ENCODE assay signal across 8 cellular contexts in genomic region chr14:61567838-61568571, GRCh38.
A peak's percentile ranks its signal among the peaks of the same experiment; 100 is the strongest.
DNase-seq lines count a peak whose midpoint lies in the region; ATAC-seq and TF ChIP-seq lines count a peak whose summit lies in the region.

No MANE protein-coding gene starts in this region.

- intact Hi-C loops in transverse colon (cut with DNase I; ENCODE audit: low total_unique reads): no loop called here

- TF ChIP-seq POLR2A in transverse colon (IDR thresholded peaks at IDR 0.05): no peak

- H3K79me2 ChIP-seq in DOHH2 (ENCODE audit: control insufficient read depth, low read length): no peaks in the 10 kb centered on the region

- no peaks in the 10 kb centered on the region; the same call in none of the 2 replicates for H3F3A ChIP-seq in DOHH2 (ENCODE audit: control insufficient read depth, insufficient read depth)

- H3K9me2 ChIP-seq in DOHH2 (replicated peaks; ENCODE audit: control insufficient read depth, low read length): no peaks in the 10 kb centered on the region

- 43 to 61% methylated on average over 7 to 13 of the region's 13 CpGs for WGBS in transverse colon (ENCODE audit: low coverage in 1 of 2), 2 donors

- no peak overlapping the region; the same call in 1 of the 2 replicates for H3K27ac Mint-ChIP-seq in WTC11
- H3K27ac Mint-ChIP-seq in immature natural killer cell: peak overlapping the region in 3 of 6 donors; percentile 12 to 48 (median 18)

- in situ Hi-C loops in transverse colon (cut with MboI; ENCODE audit: low pct_ligation_motif_present in 1 of 4, low pct_unique_long_range_greater_than_20kb in 1 of 4, low sequenced_read_pairs in 3 of 4): no loop called here

- H3K27me3 ChIP-seq in DOHH2 (ENCODE audit: control insufficient read depth, low read length): no peaks in the 10 kb centered on the region
- no peaks in the 10 kb centered on the region for H3K27me3 ChIP-seq in transverse colon

- no peaks in the 10 kb centered on the region for H3K9me3 Mint-ChIP-seq in WTC11
- H3K9me3 Mint-ChIP-seq in immature natural killer cell: no peaks in the 10 kb centered on the region

- H4K20me1 ChIP-seq in DOHH2 (ENCODE audit: control insufficient read depth, insufficient read depth, low read depth, low read length): no peaks in the 10 kb centered on the region

- no peaks in the 10 kb centered on the region; the same call in 1 of the 2 replicates for H3K36me3 ChIP-seq in DOHH2 (ENCODE audit: control insufficient read depth, low read length)
- no peaks in the 10 kb centered on the region for H3K36me3 ChIP-seq in transverse colon

- H3K4me3 Mint-ChIP-seq in WTC11 (peak overlapping the region; percentile 60), immature natural killer cell (peak overlapping the region; percentile 64 to 81 (median 75))

- ATAC-seq in HG02571 (IDR thresholded peaks at IDR 0.05; ENCODE audit: unreplicated experiment) (peak; percentile 5), WTC11 (peak; percentile 44), HG03025 (IDR thresholded peaks at IDR 0.05; ENCODE audit: low FRiP score, unreplicated experiment) (no peak), HG03342 (IDR thresholded peaks at IDR 0.05; ENCODE audit: unreplicated experiment) (no peak)

- DNase-seq in WTC11 (ENCODE audit: low spot score) (no peak), immature natural killer cell (no peak), transverse colon (no peak), DMS79 treated with DMSO at 0.1 percent for 48 hours (lab: John Stamatoyannopoulos, UW) (no peak)

- CTCF ChIA-PET in WTC11 (lab: Charles Lee): interaction anchor here (0.6 to 1.8 kb wide), 9 partner anchors 9 to 270 kb away, joined by 3 to 8 read pairs (median 5); partner anchors contain the start of gene SNAPC1

- H3K4me3 ChIP-seq in DOHH2 (ENCODE audit: low read length) (peak overlapping the region; percentile 72), transverse colon (peak overlapping the region in 3 of 4 donors; percentile 3 to 44 (median 21))

- H3K36me3 Mint-ChIP-seq in WTC11 (no peaks in the 10 kb centered on the region), immature natural killer cell (peaks cover 4 to 11% (median 11%) of the 10 kb centered on the region in 3 donors)

- peak; percentile 53 for TF ChIP-seq CTCF in DOHH2 (IDR thresholded peaks at IDR 0.05; ENCODE audit: low read depth, low read length, poor library complexity, severe bottlenecking)
- TF ChIP-seq CTCF in WTC11 (IDR thresholded peaks at IDR 0.05): no peak
- TF ChIP-seq CTCF in transverse colon (IDR thresholded peaks at IDR 0.05): peak in 1 of 5 experiments; percentile 29

- POLR2A ChIA-PET in WTC11 (lab: Charles Lee): interaction anchor here (0.9 kb wide), 1 partner anchor 22 kb away, joined by 4 read pairs; no protein-coding TSS in a partner anchor

- peaks cover 37% of the 10 kb centered on the region for H3K4me1 Mint-ChIP-seq in WTC11
- peaks cover 18 to 30% of the 10 kb centered on the region in 2 donors for H3K4me1 Mint-ChIP-seq in immature natural killer cell

- TF ChIP-seq EP300 in transverse colon (IDR thresholded peaks at IDR 0.05; ENCODE audit: low read depth): no peak

- H3K27me3 Mint-ChIP-seq in WTC11 (ENCODE audit: low read depth): peaks cover 10% of the 10 kb centered on the region
- peaks cover 8 to 12% (median 10%) of the 10 kb centered on the region in 3 donors for H3K27me3 Mint-ChIP-seq in immature natural killer cell (ENCODE audit: low read depth in 3 of 3)

- H3K4me1 ChIP-seq in DOHH2 (ENCODE audit: control insufficient read depth, low read length): peaks cover 92% of the 10 kb centered on the region
- peaks cover 4 to 24% (median 14%) of the 10 kb centered on the region in 4 donors for H3K4me1 ChIP-seq in transverse colon

- no peaks in the 10 kb centered on the region for H3K9me3 ChIP-seq in DOHH2 (ENCODE audit: control insufficient read depth, insufficient read depth, low read length)
- no peaks in the 10 kb centered on the region for H3K9me3 ChIP-seq in transverse colon

- peak overlapping the region; percentile 98 for H3K4me2 ChIP-seq in DOHH2 (ENCODE audit: low read length)

- peak overlapping the region; percentile 94 for H3K27ac ChIP-seq in DOHH2 (ENCODE audit: low read depth, low read length)
- H3K27ac ChIP-seq in transverse colon: peak overlapping the region; percentile 15 to 40 (median 34)

TF ChIP-seq in WTC11, 78 proteins besides CTCF, POLR2A, EP300 and RAD21:
- TF ChIP-seq SMAD3 (CRISPR knock-in tag; IDR thresholded peaks at IDR 0.05; ENCODE audit: borderline replicate concordance) (no peak), ZNF219 (CRISPR knock-in tag; IDR thresholded peaks at IDR 0.05; ENCODE audit: borderline replicate concordance) (no peak), ETV6 (CRISPR knock-in tag; IDR thresholded peaks at IDR 0.05) (0 out of 2 replicates have a peak, but pooled peaks have one; percentile 9), FOXJ3 (CRISPR knock-in tag; IDR thresholded peaks at IDR 0.05; ENCODE audit: borderline replicate concordance) (no peak)
- TF ChIP-seq, protein P1, sequence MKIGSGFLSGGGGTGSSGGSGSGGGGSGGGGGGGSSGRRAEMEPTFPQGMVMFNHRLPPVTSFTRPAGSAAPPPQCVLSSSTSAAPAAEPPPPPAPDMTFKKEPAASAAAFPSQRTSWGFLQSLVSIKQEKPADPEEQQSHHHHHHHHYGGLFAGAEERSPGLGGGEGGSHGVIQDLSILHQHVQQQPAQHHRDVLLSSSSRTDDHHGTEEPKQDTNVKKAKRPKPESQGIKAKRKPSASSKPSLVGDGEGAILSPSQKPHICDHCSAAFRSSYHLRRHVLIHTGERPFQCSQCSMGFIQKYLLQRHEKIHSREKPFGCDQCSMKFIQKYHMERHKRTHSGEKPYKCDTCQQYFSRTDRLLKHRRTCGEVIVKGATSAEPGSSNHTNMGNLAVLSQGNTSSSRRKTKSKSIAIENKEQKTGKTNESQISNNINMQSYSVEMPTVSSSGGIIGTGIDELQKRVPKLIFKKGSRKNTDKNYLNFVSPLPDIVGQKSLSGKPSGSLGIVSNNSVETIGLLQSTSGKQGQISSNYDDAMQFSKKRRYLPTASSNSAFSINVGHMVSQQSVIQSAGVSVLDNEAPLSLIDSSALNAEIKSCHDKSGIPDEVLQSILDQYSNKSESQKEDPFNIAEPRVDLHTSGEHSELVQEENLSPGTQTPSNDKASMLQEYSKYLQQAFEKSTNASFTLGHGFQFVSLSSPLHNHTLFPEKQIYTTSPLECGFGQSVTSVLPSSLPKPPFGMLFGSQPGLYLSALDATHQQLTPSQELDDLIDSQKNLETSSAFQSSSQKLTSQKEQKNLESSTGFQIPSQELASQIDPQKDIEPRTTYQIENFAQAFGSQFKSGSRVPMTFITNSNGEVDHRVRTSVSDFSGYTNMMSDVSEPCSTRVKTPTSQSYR (CRISPR knock-in tag; IDR thresholded peaks at IDR 0.05): 0 out of 2 replicates have a peak, but pooled peaks have one; percentile 53

Comparison
In these comparisons a context has a peak if more than half of its experiments do, and no peak if none do; other contexts are left out.
1. ATAC-seq: peak in HG02571 (single experiment) and WTC11 (single experiment); none in HG03025 (single experiment) and HG03342 (single experiment).